Comparison of ENCODE assay signal across 8 cellular contexts in the genomic region with DNA sequence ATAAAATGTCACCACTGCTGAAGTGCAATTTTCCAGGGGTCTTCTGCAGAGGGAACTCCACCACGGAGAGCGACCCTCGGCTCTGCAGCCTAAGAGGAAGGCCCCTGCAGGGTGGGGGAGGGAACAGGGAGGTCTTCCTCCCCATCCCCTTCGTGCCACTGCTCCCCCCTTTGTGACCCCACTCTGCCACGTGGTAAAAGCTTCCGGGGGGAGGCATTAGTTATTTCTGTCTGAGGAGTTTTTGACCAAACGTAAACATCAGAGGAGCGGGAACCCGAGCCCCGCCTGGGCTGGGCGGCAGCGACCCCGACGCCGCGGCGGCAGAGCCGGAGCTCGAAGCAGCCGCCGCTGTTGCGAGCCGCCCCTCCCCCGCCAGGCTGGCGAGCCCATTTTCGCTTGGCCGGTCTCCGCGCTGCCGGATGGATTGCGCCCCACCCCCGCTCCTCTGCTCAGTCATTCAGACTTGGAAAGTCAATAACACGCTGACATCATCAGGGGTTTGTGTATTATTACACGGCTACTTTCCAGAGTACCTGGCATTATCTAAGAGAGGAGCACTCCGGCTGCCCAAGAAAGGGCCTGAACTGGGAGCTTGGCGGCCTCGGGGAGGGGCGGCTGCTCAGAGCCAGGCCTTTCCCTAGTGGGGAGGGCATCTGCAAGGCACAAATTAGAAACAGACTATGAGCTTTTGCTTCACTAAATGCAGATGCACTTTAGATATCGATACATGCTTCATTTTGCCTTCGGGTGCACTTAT.
A peak's percentile ranks its signal among the peaks of the same experiment; 100 is the strongest.
DNase-seq lines count a peak whose midpoint lies in the region; ATAC-seq, FAIRE-seq and TF ChIP-seq lines count a peak whose summit lies in the region.

No MANE protein-coding gene starts in this region.

- H3K4me3 ChIP-seq in GM12864 (ENCODE audit: low read depth, low read length) (peak overlapping the region; percentile 39), pancreas (peak overlapping the region in 3 of 4 donors; percentile 3 to 42 (median 40)), tibial artery (peak overlapping the region; percentile 31 to 49)

- 1% methylated on average over 40 of the region's 40 CpGs for WGBS in pancreas, 2 donors

- H3K36me3 ChIP-seq in pancreas (no peaks in the 10 kb centered on the region), tibial artery (no peaks in the 10 kb centered on the region)

- H3K4me1 ChIP-seq in pancreas (peaks cover 15 to 35% (median 32%) of the 10 kb centered on the region in 3 donors), tibial artery (peaks cover 3 to 62% (median 43%) of the 10 kb centered on the region in 4 donors)

- no peaks in the 10 kb centered on the region for H3K9me3 ChIP-seq in pancreas
- H3K9me3 ChIP-seq in tibial artery: no peaks in the 10 kb centered on the region

- peak; percentile 94 for DNase-seq in GM12864 (ENCODE audit: low read depth)
- peak; percentile 99 for DNase-seq in NCI-H1105 treated with DMSO at 0.1 percent for 48 hours (lab: John Stamatoyannopoulos, UW)
- peak; percentile 92 for DNase-seq in SKM-1 treated with dmso at 0.1 percent for 144 hours (lab: John Stamatoyannopoulos, UW; ENCODE audit: unreplicated experiment)
- DNase-seq in activated naive CD8-positive, alpha-beta T cell treated with anti-CD3 and anti-CD28 coated beads, Interleukin-2, amount 50 U/mL, for 16 hours (ENCODE audit: low read depth, low spot score): peak; percentile 83
- DNase-seq in Right ventricle myocardium inferior (ENCODE audit: missing footprints): peak; percentile 98
- DNase-seq in pancreas: peak; percentile 94 to 99 (median 96)
- peak; percentile 93 to 97 for DNase-seq in tibial artery

- no peak for TF ChIP-seq CTCF in GM12864 (IDR thresholded peaks at IDR 0.05; ENCODE audit: low read depth, low read length, missing control alignments)
- no peak for TF ChIP-seq CTCF in pancreas (IDR thresholded peaks at IDR 0.05)
- TF ChIP-seq CTCF in tibial artery (IDR thresholded peaks at IDR 0.05): peak in 1 of 2 experiments; percentile 18

- H3K27me3 ChIP-seq in pancreas (no peaks in the 10 kb centered on the region), tibial artery (no peaks in the 10 kb centered on the region)

- intact Hi-C loops in Right ventricle myocardium inferior (cut with DNase I) (loop anchor here (1.0 to 10.0 kb wide), 11 partner anchors 105 to 1028 kb away; a partner anchor contains a TSS), pancreas (cut with DNase I) (loop anchor here (2.0 to 10.0 kb wide), 3 partner anchors 145 to 163 kb away; a partner anchor contains a TSS), tibial artery (cut with DNase I; ENCODE audit: low total_unique reads) (loop anchor here (1.0 to 10.0 kb wide), 3 partner anchors 95 to 955 kb away; no protein-coding TSS in a partner anchor)

- ATAC-seq in HG02678 (IDR thresholded peaks at IDR 0.05; ENCODE audit: unreplicated experiment) (peak; percentile 67), Right ventricle myocardium inferior (peak; percentile 92), pancreas (peak; percentile 87 to 96 (median 93))

- no peak for FAIRE-seq in pancreas (lab: Jason Lieb, UNC)

- peak overlapping the region; percentile 64 to 93 (median 80) for H3K27ac ChIP-seq in pancreas
- peak overlapping the region; percentile 74 to 77 for H3K27ac ChIP-seq in tibial artery

Comparison
In these comparisons a context has a peak if more than half of its experiments do, and no peak if none do; other contexts are left out.
1. Peak in every context shown above with its lines: DNase-seq, ATAC-seq, H3K4me3 ChIP-seq and H3K27ac ChIP-seq.